ENCODE assay signal across 1 cellular context in genomic region chr1:6731905-6732304, GRCh38.
A peak's percentile ranks its signal among the peaks of the same experiment; 100 is the strongest.
TF ChIP-seq lines count a peak whose summit lies in the region.

No MANE protein-coding gene starts in this region.

TF ChIP-seq in SK-N-SH, 30 proteins besides CTCF, POLR2A, EP300 and RAD21 (continued from another document):
- no peak for TF ChIP-seq IRF3 (IDR thresholded peaks at IDR 0.05; ENCODE audit: low read depth, low read length)
- no peak for TF ChIP-seq RFX5 (IDR thresholded peaks at IDR 0.05; ENCODE audit: low read length)
- TF ChIP-seq FOXM1 (IDR thresholded peaks at IDR 0.05; ENCODE audit: low read depth), result no peak
- TF ChIP-seq NRF1 (IDR thresholded peaks at IDR 0.05; ENCODE audit: low read depth, low read length), result no peak
- TF ChIP-seq PBX3 (IDR thresholded peaks at IDR 0.05), result no peak
- TF ChIP-seq GATA2 (CRISPR knock-in tag; IDR thresholded peaks at IDR 0.05), result peak; percentile 60
- no peak for TF ChIP-seq FOXJ3 (CRISPR knock-in tag; IDR thresholded peaks at IDR 0.05)
